In the genomic region with DNA sequence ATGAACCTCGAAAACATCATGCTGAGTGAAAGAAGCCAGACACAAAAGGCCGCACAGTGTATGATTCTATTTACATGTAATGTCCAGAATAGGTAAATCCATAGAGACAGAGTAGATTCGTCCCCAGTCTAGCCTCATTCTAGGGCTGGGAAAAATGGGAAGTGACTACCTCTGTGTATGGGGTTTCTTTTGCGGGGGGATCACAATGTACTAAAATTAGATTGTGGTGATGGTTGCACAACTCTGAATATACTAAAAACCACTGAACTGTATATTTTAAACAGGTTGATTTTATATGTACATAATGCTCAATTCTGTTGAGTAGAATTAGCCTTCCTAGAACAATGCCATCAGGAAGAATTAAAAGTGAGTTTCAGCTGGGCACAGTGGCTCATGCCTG, we compare ENCODE assay signal across 1 cellular context.
TF ChIP-seq lines count a peak whose summit lies in the region.

No MANE protein-coding gene starts in this region.

TF ChIP-seq in K562, 482 proteins besides CTCF, POLR2A, EP300 and RAD21:
- TF ChIP-seq CEBPB (tag; IDR thresholded peaks at IDR 0.05) (peak; percentile 48), ZNF408 (CRISPR knock-in tag; IDR thresholded peaks at IDR 0.05; ENCODE audit: low read depth) (no peak), DACH1 (IDR thresholded peaks at IDR 0.05; ENCODE audit: partially characterized antibody) (no peak), SPI1 (IDR thresholded peaks at IDR 0.05; ENCODE audit: borderline replicate concordance, low read depth, low read length) (peak; percentile 31; the same call in 1 of the 2 replicates), ZFPM2 (CRISPR knock-in tag; IDR thresholded peaks at IDR 0.05) (no peak), CHD2 (IDR thresholded peaks at IDR 0.05; ENCODE audit: low read depth, low read length) (no peak)
- TF ChIP-seq, protein P1, sequence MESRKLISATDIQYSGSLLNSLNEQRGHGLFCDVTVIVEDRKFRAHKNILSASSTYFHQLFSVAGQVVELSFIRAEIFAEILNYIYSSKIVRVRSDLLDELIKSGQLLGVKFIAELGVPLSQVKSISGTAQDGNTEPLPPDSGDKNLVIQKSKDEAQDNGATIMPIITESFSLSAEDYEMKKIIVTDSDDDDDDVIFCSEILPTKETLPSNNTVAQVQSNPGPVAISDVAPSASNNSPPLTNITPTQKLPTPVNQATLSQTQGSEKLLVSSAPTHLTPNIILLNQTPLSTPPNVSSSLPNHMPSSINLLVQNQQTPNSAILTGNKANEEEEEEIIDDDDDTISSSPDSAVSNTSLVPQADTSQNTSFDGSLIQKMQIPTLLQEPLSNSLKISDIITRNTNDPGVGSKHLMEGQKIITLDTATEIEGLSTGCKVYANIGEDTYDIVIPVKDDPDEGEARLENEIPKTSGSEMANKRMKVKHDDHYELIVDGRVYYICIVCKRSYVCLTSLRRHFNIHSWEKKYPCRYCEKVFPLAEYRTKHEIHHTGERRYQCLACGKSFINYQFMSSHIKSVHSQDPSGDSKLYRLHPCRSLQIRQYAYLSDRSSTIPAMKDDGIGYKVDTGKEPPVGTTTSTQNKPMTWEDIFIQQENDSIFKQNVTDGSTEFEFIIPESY (CRISPR knock-in tag; IDR thresholded peaks at IDR 0.05) = no peak
- TF ChIP-seq, protein P2, sequence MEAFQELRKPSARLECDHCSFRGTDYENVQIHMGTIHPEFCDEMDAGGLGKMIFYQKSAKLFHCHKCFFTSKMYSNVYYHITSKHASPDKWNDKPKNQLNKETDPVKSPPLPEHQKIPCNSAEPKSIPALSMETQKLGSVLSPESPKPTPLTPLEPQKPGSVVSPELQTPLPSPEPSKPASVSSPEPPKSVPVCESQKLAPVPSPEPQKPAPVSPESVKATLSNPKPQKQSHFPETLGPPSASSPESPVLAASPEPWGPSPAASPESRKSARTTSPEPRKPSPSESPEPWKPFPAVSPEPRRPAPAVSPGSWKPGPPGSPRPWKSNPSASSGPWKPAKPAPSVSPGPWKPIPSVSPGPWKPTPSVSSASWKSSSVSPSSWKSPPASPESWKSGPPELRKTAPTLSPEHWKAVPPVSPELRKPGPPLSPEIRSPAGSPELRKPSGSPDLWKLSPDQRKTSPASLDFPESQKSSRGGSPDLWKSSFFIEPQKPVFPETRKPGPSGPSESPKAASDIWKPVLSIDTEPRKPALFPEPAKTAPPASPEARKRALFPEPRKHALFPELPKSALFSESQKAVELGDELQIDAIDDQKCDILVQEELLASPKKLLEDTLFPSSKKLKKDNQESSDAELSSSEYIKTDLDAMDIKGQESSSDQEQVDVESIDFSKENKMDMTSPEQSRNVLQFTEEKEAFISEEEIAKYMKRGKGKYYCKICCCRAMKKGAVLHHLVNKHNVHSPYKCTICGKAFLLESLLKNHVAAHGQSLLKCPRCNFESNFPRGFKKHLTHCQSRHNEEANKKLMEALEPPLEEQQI (IDR thresholded peaks at IDR 0.05) = no peak
- TF ChIP-seq, protein P3, sequence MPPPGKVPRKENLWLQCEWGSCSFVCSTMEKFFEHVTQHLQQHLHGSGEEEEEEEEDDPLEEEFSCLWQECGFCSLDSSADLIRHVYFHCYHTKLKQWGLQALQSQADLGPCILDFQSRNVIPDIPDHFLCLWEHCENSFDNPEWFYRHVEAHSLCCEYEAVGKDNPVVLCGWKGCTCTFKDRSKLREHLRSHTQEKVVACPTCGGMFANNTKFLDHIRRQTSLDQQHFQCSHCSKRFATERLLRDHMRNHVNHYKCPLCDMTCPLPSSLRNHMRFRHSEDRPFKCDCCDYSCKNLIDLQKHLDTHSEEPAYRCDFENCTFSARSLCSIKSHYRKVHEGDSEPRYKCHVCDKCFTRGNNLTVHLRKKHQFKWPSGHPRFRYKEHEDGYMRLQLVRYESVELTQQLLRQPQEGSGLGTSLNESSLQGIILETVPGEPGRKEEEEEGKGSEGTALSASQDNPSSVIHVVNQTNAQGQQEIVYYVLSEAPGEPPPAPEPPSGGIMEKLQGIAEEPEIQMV (tag; conservative IDR thresholded peaks at IDR 0.05; ENCODE audit: low read depth) = no peak
